In genomic region chr1:75134656-75134938, GRCh38 we compare ENCODE assay signal across 13 cellular contexts. TPM values are rescaled to one million over a fixed set of nuclear protein-coding genes. Genes with fewer than 3 reads are reported as not detected.
DNase-seq lines count a peak whose midpoint lies in the region; ATAC-seq and TF ChIP-seq lines count a peak whose summit lies in the region.
"Had no signal": no experiment of that assay in that cellular context is flagged by ENCODE, and none has a peak within 500 bp of the region (broad histone marks: within the 10 kb centered on the region; RNA-seq: fewer than 3 reads in every experiment).

No MANE protein-coding gene starts in this region.

- H3K79me2 ChIP-seq in ACC112 (ENCODE audit: control insufficient read depth, insufficient read depth, low read length, unreplicated experiment): peaks cover 42% of the 10 kb centered on the region

- peaks cover 3% of the 10 kb centered on the region for H3K36me3 Mint-ChIP-seq in activated naive CD8-positive, alpha-beta T cell treated with anti-CD3 and anti-CD28 coated beads for 36 hours

- H3K4me1 ChIP-seq in ACC112 (ENCODE audit: control insufficient read depth, insufficient read depth, low read length, unreplicated experiment): no peaks in the 10 kb centered on the region
- peaks cover 10% of the 10 kb centered on the region for H3K4me1 ChIP-seq in mesodermal cell (ENCODE audit: control insufficient read depth, insufficient read depth, low read length, poor library complexity, severe bottlenecking)
- peaks cover 21% of the 10 kb centered on the region for H3K4me1 ChIP-seq in lower lobe of right lung

- H2AFZ ChIP-seq in ACC112 (ENCODE audit: low read length, unreplicated experiment): peak overlapping the region; percentile 41

- no peak for TF ChIP-seq CTCF in lower lobe of right lung (IDR thresholded peaks at IDR 0.05)

- H3K27ac Mint-ChIP-seq in activated naive CD8-positive, alpha-beta T cell treated with anti-CD3 and anti-CD28 coated beads for 36 hours: no peak overlapping the region

- H3K27me3 Mint-ChIP-seq in activated naive CD8-positive, alpha-beta T cell treated with anti-CD3 and anti-CD28 coated beads for 36 hours: peaks cover 95% of the 10 kb centered on the region

- H3K4me1 Mint-ChIP-seq in activated naive CD8-positive, alpha-beta T cell treated with anti-CD3 and anti-CD28 coated beads for 36 hours: peaks cover 12% of the 10 kb centered on the region

- DNase-seq in H7 (no peak), NCI-H1436 treated with DMSO at 0.1 percent for 48 hours (lab: John Stamatoyannopoulos, UW) (no peak), nucleus accumbens (lab: John Stamatoyannopoulos, UW) (no peak), lower lobe of right lung (no peak)
- no peak for DNase-seq in activated naive CD8-positive, alpha-beta T cell treated with anti-CD3 and anti-CD28 coated beads for 36 hours
- DNase-seq: activated CD4-positive, CD25-positive, alpha-beta regulatory T cell; activated gamma-delta T cell; NCI-H1694 had no signal

- H3K4me3 Mint-ChIP-seq in activated naive CD8-positive, alpha-beta T cell treated with anti-CD3 and anti-CD28 coated beads for 36 hours: peak overlapping the region; percentile 80

- peak overlapping the region; percentile 95 for H3K27ac ChIP-seq in ACC112 (ENCODE audit: low read depth, low read length)
- peak overlapping the region; percentile 85 for H3K27ac ChIP-seq in mesodermal cell (ENCODE audit: low read depth, low read length, severe bottlenecking)
- H3K27ac ChIP-seq in lower lobe of right lung: no peak overlapping the region
- H3K27ac ChIP-seq: upper lobe of left lung had no signal

- H3K27me3 ChIP-seq in ACC112 (ENCODE audit: insufficient read depth, low read length): no peaks in the 10 kb centered on the region
- H3K27me3 ChIP-seq in H7 (ENCODE audit: control insufficient read depth, insufficient read depth, low read length): peaks cover 95% of the 10 kb centered on the region
- H3K27me3 ChIP-seq in lower lobe of right lung (ENCODE audit: low read depth): peaks cover 100% of the 10 kb centered on the region

- intact Hi-C loops in lower lobe of right lung (cut with DNase I): no loop called here

- peaks cover 9% of the 10 kb centered on the region for H3K9me3 Mint-ChIP-seq in activated naive CD8-positive, alpha-beta T cell treated with anti-CD3 and anti-CD28 coated beads for 36 hours

- H3K9me3 ChIP-seq in mesodermal cell (ENCODE audit: control insufficient read depth, low read length): no peaks in the 10 kb centered on the region
- no peaks in the 10 kb centered on the region for H3K9me3 ChIP-seq in lower lobe of right lung

- 0% methylated on average over 7 to 8 of the region's 11 CpGs for WGBS in mesodermal cell (ENCODE audit: insufficient coverage in 2 of 2), 2 experiments

- H3K4me3 ChIP-seq in ACC112 (ENCODE audit: low read depth, low read length): peak overlapping the region; percentile 81
- H3K4me3 ChIP-seq in H7 (ENCODE audit: insufficient read depth, low read depth, low read length): peak overlapping the region; percentile 50
- H3K4me3 ChIP-seq in mesodermal cell (ENCODE audit: extremely low read depth, insufficient read depth, low read length, poor library complexity, severe bottlenecking): peak overlapping the region; percentile 49
- H3K4me3 ChIP-seq in lower lobe of right lung: no peak overlapping the region

- H3K36me3 ChIP-seq in ACC112 (ENCODE audit: insufficient read depth, low read length) (no peaks in the 10 kb centered on the region), H7 (replicated peaks; ENCODE audit: control insufficient read depth, insufficient read depth, low read length) (no peaks in the 10 kb centered on the region), mesodermal cell (ENCODE audit: control insufficient read depth, insufficient read depth, low read length) (no peaks in the 10 kb centered on the region), lower lobe of right lung (no peaks in the 10 kb centered on the region)
- H3K36me3 ChIP-seq: upper lobe of left lung had no signal

- ATAC-seq in lower lobe of right lung: no peak
- ATAC-seq in HG03139 (IDR thresholded peaks at IDR 0.05; ENCODE audit: unreplicated experiment): no peak

RNA-seq across cellular contexts. Expression of gene LHX8, which starts 0.4 kb away (rescaled TPM):
- total RNA-seq in H7 (2014; rRNA removed; shearing (Covaris generic)): not detected in 2 replicates
- total RNA-seq in activated naive CD8-positive, alpha-beta T cell treated with anti-CD3 and anti-CD28 coated beads for 36 hours: not detected
- 6.9 TPM for polyA plus RNA-seq in mesodermal cell (2013, experiment 1 of 2)
- polyA plus RNA-seq in mesodermal cell (2013, experiment 2 of 2): 5.6 TPM
- not detected for total RNA-seq in lower lobe of right lung
- total RNA-seq: chondrocyte, upper lobe of left lung had no signal
